ENCODE assay signal across 19 cellular contexts in genomic region chr16:69781118-69781517, GRCh38. TPM values are rescaled to one million over a fixed set of nuclear protein-coding genes. Genes with fewer than 3 reads are reported as not detected.
DNase-seq lines count a peak whose midpoint lies in the region; ATAC-seq and TF ChIP-seq lines count a peak whose summit lies in the region.
"Had no signal": no experiment of that assay in that cellular context is flagged by ENCODE, and none has a peak within 500 bp of the region (broad histone marks: within the 10 kb centered on the region; RNA-seq: fewer than 3 reads in every experiment).

No MANE protein-coding gene starts in this region.

- no peak overlapping the region for H3T11ph ChIP-seq in H9 (ENCODE audit: low read length)

- no peaks in the 10 kb centered on the region for H3K27me3 ChIP-seq in H9 (ENCODE audit: insufficient read depth, low read length)

- H3K9ac ChIP-seq in H9 (ENCODE audit: extremely low read depth, insufficient read length, low read length): no peak overlapping the region
- H3K9ac ChIP-seq: GM23248 had no signal

- H3K9me3 Mint-ChIP-seq in activated naive CD4-positive, alpha-beta T cell treated with anti-CD3 and anti-CD28 coated beads, Interleukin-2, amount 10 ng/mL, durations not matched to agents 7 days and 5 days: peaks cover 1% of the 10 kb centered on the region
- no peaks in the 10 kb centered on the region; a peak in 1 of 5 replicates for H3K9me3 Mint-ChIP-seq in H9
- peaks cover 1% of the 10 kb centered on the region for H3K9me3 Mint-ChIP-seq in activated T-helper 2 cell treated with anti-CD3 and anti-CD28 coated beads, Interferon-gamma antibody, Interleukin-2, Interleukin-4, amounts not matched to agents 10 μg/mL and 5 μg/mL and 100 μg/mL, durations not matched to agents 14 hours and 24 hours and 36 hours
- no peaks in the 10 kb centered on the region for H3K9me3 Mint-ChIP-seq in natural killer cell treated with Interleukin-12 subunit alpha and Interleukin-12 subunit beta and Interleukin-15 and Interleukin-18, amount 100 ng/mL, for 72 hours
- H3K9me3 Mint-ChIP-seq: CD4-positive, alpha-beta T cell had no signal

- H4K8ac ChIP-seq in H9 (replicated peaks; ENCODE audit: insufficient read length, low read depth, low read length): no peak overlapping the region

- no peak overlapping the region for H2BK5ac ChIP-seq in H9 (ENCODE audit: insufficient read length, low read length)

- no peaks in the 10 kb centered on the region for H3K4me1 ChIP-seq in H9 (ENCODE audit: insufficient read depth, low read length)

- no peaks in the 10 kb centered on the region for H3K23me2 ChIP-seq in H9 (ENCODE audit: insufficient read length, low read depth, low read length, poor library complexity, severe bottlenecking)

- intact Hi-C loops in activated T-helper 2 cell treated with anti-CD3 and anti-CD28 coated beads, Interferon-gamma antibody, Interleukin-2, Interleukin-4, amounts not matched to agents 10 μg/mL and 5 μg/mL and 100 μg/mL, durations not matched to agents 14 hours and 24 hours and 36 hours (cut with micrococcal nuclease): no loop called here

- no peak overlapping the region for H3K18ac ChIP-seq in H9 (ENCODE audit: insufficient read length, low read depth, low read length)

- H2BK12ac ChIP-seq in H9 (ENCODE audit: insufficient read length, low read depth, low read length): no peak overlapping the region

- no peak overlapping the region for H4K91ac ChIP-seq in H9 (ENCODE audit: insufficient read length, low read depth, low read length)

- ATAC-seq in natural killer cell treated with Interleukin-12 subunit alpha and Interleukin-12 subunit beta and Interleukin-15 and Interleukin-18, amount 100 ng/mL, for 72 hours: peak in 1 of 2 donors; percentile 58
- ATAC-seq: Panc1, Right ventricle myocardium inferior had no signal

- no peak overlapping the region for H2BK20ac ChIP-seq in H9 (ENCODE audit: low read depth, low read length, poor library complexity, severe bottlenecking)

- H3K4ac ChIP-seq in H9 (ENCODE audit: low read depth, low read length): no peak overlapping the region

- H2BK120ac ChIP-seq in H9 (ENCODE audit: low read depth, low read length, poor library complexity, severe bottlenecking): no peak overlapping the region

- H3K36me3 Mint-ChIP-seq in activated naive CD4-positive, alpha-beta T cell treated with anti-CD3 and anti-CD28 coated beads, Interleukin-2, amount 10 ng/mL, durations not matched to agents 7 days and 5 days: peaks cover 18% of the 10 kb centered on the region
- peaks cover 4 to 9% (median 6%) of the 10 kb centered on the region in 3 experiments; a peak in 4 of 7 replicates for H3K36me3 Mint-ChIP-seq in H9 (ENCODE audit: insufficient read depth in 1 of 3, low read depth in 3 of 3)
- peaks cover 32% of the 10 kb centered on the region for H3K36me3 Mint-ChIP-seq in activated T-helper 2 cell treated with anti-CD3 and anti-CD28 coated beads, Interferon-gamma antibody, Interleukin-2, Interleukin-4, amounts not matched to agents 10 μg/mL and 5 μg/mL and 100 μg/mL, durations not matched to agents 14 hours and 24 hours and 36 hours (ENCODE audit: low read depth)
- peaks cover under 1% of the 10 kb centered on the region for H3K36me3 Mint-ChIP-seq in natural killer cell treated with Interleukin-12 subunit alpha and Interleukin-12 subunit beta and Interleukin-15 and Interleukin-18, amount 100 ng/mL, for 72 hours

- WGBS in H9 (ENCODE audit: extremely low coverage, insufficient read length, low lambda C conversion rate): no CpG with 5 or more reads among the region's 3 CpGs

- H3K56ac ChIP-seq in H9 (ENCODE audit: insufficient read length, low read depth, low read length): no peak overlapping the region

- no peak overlapping the region for H2AFZ ChIP-seq in H9 (ENCODE audit: low read length)
- H2AFZ ChIP-seq: GM23248 had no signal

- CTCF ChIA-PET in activated naive CD4-positive, alpha-beta T cell treated with anti-CD3 and anti-CD28 coated beads, Interleukin-2, amount 10 ng/mL, durations not matched to agents 7 days and 5 days (lab: Charles Lee): no interaction called here

- H2BK15ac ChIP-seq in H9 (ENCODE audit: low read depth, low read length): no peak overlapping the region

- no peak overlapping the region for H3K23ac ChIP-seq in H9 (ENCODE audit: insufficient read length, low read depth, low read length)

- H3K4me3 Mint-ChIP-seq in activated naive CD4-positive, alpha-beta T cell treated with anti-CD3 and anti-CD28 coated beads, Interleukin-2, amount 10 ng/mL, durations not matched to agents 7 days and 5 days: no peak overlapping the region
- no peak overlapping the region for H3K4me3 Mint-ChIP-seq in H9
- H3K4me3 Mint-ChIP-seq in activated T-helper 2 cell treated with anti-CD3 and anti-CD28 coated beads, Interferon-gamma antibody, Interleukin-2, Interleukin-4, amounts not matched to agents 10 μg/mL and 5 μg/mL and 100 μg/mL, durations not matched to agents 14 hours and 24 hours and 36 hours (ENCODE audit: low read depth): no peak overlapping the region
- H3K4me3 Mint-ChIP-seq in natural killer cell treated with Interleukin-12 subunit alpha and Interleukin-12 subunit beta and Interleukin-15 and Interleukin-18, amount 100 ng/mL, for 72 hours: no peak overlapping the region
- H3K4me3 Mint-ChIP-seq: CD4-positive, alpha-beta T cell had no signal

- no peaks in the 10 kb centered on the region for H4K20me1 ChIP-seq in H9 (ENCODE audit: control insufficient read depth, insufficient read depth, insufficient read length)

- H3K27me3 Mint-ChIP-seq in activated naive CD4-positive, alpha-beta T cell treated with anti-CD3 and anti-CD28 coated beads, Interleukin-2, amount 10 ng/mL, durations not matched to agents 7 days and 5 days: no peaks in the 10 kb centered on the region
- no peaks in the 10 kb centered on the region for H3K27me3 Mint-ChIP-seq in H9 (ENCODE audit: low read depth)
- H3K27me3 Mint-ChIP-seq in activated T-helper 2 cell treated with anti-CD3 and anti-CD28 coated beads, Interferon-gamma antibody, Interleukin-2, Interleukin-4, amounts not matched to agents 10 μg/mL and 5 μg/mL and 100 μg/mL, durations not matched to agents 14 hours and 24 hours and 36 hours (ENCODE audit: low read depth): no peaks in the 10 kb centered on the region
- no peaks in the 10 kb centered on the region for H3K27me3 Mint-ChIP-seq in natural killer cell treated with Interleukin-12 subunit alpha and Interleukin-12 subunit beta and Interleukin-15 and Interleukin-18, amount 100 ng/mL, for 72 hours
- H3K27me3 Mint-ChIP-seq: CD4-positive, alpha-beta T cell had no signal

- no peak for TF ChIP-seq CTCF in H9 (conservative IDR thresholded peaks at IDR 0.05)

- H4K5ac ChIP-seq in H9 (ENCODE audit: insufficient read length, low read depth, low read length): no peak overlapping the region

- peaks cover 5% of the 10 kb centered on the region for H3K4me1 Mint-ChIP-seq in activated naive CD4-positive, alpha-beta T cell treated with anti-CD3 and anti-CD28 coated beads, Interleukin-2, amount 10 ng/mL, durations not matched to agents 7 days and 5 days
- peaks cover 4% of the 10 kb centered on the region in 2 experiments; a peak in 3 of 4 replicates for H3K4me1 Mint-ChIP-seq in H9
- H3K4me1 Mint-ChIP-seq in activated T-helper 2 cell treated with anti-CD3 and anti-CD28 coated beads, Interferon-gamma antibody, Interleukin-2, Interleukin-4, amounts not matched to agents 10 μg/mL and 5 μg/mL and 100 μg/mL, durations not matched to agents 14 hours and 24 hours and 36 hours (ENCODE audit: low read depth): peaks cover 2% of the 10 kb centered on the region
- H3K4me1 Mint-ChIP-seq in natural killer cell treated with Interleukin-12 subunit alpha and Interleukin-12 subunit beta and Interleukin-15 and Interleukin-18, amount 100 ng/mL, for 72 hours (ENCODE audit: low read depth in 2 of 2): peaks cover 12 to 13% of the 10 kb centered on the region in 2 donors

- H3K14ac ChIP-seq in H9 (ENCODE audit: insufficient read depth, low read length): no peak overlapping the region

- peak overlapping the region; percentile 5 for H3K27ac Mint-ChIP-seq in activated naive CD4-positive, alpha-beta T cell treated with anti-CD3 and anti-CD28 coated beads, Interleukin-2, amount 10 ng/mL, durations not matched to agents 7 days and 5 days
- H3K27ac Mint-ChIP-seq in H9: peak overlapping the region; percentile 40 to 88 (median 66); a peak in 5 of 7 replicates
- H3K27ac Mint-ChIP-seq in activated T-helper 2 cell treated with anti-CD3 and anti-CD28 coated beads, Interferon-gamma antibody, Interleukin-2, Interleukin-4, amounts not matched to agents 10 μg/mL and 5 μg/mL and 100 μg/mL, durations not matched to agents 14 hours and 24 hours and 36 hours: peak overlapping the region; percentile 11
- H3K27ac Mint-ChIP-seq in natural killer cell treated with Interleukin-12 subunit alpha and Interleukin-12 subunit beta and Interleukin-15 and Interleukin-18, amount 100 ng/mL, for 72 hours: peak overlapping the region; percentile 55 to 56
- H3K27ac Mint-ChIP-seq: CD4-positive, alpha-beta T cell had no signal

- no peak overlapping the region for H3K4me2 ChIP-seq in H9 (ENCODE audit: insufficient read depth, insufficient read length, low read length)

- no peak overlapping the region for H2AK5ac ChIP-seq in H9 (ENCODE audit: insufficient read length, low read length)

- no peaks in the 10 kb centered on the region for H3K9me3 ChIP-seq in H9 (ENCODE audit: control insufficient read depth, low read depth, low read length)

- no peaks in the 10 kb centered on the region for H3K79me1 ChIP-seq in H9 (ENCODE audit: insufficient read depth, low read depth, low read length, poor library complexity, severe bottlenecking)

- H3K27ac ChIP-seq in H9 (ENCODE audit: insufficient read length, low read depth, low read length): no peak overlapping the region
- H3K27ac ChIP-seq: GM23248 had no signal

- H3K79me2 ChIP-seq in H9 (ENCODE audit: insufficient read depth, low read length): no peaks in the 10 kb centered on the region

- no peak for DNase-seq in activated naive CD4-positive, alpha-beta T cell treated with anti-CD3 and anti-CD28 coated beads, Interleukin-2, amount 10 ng/mL, durations not matched to agents 7 days and 5 days
- DNase-seq in activated naive CD4-positive, alpha-beta T cell (lab: John Stamatoyannopoulos, UW): no peak
- DNase-seq in H9 (no peak), NCI-H748 treated with DMSO at 0.1 percent for 48 hours (lab: John Stamatoyannopoulos, UW) (no peak), NCI-H446 (lab: John Stamatoyannopoulos, UW) (no peak), DMS53 (lab: John Stamatoyannopoulos, UW) (no peak)
- no peak for DNase-seq in activated T-helper 2 cell treated with anti-CD3 and anti-CD28 coated beads, Interferon-gamma antibody, Interleukin-2, Interleukin-4, amounts not matched to agents 10 μg/mL and 5 μg/mL and 100 μg/mL, durations not matched to agents 14 hours and 24 hours and 36 hours (ENCODE audit: low spot score)
- no peak for DNase-seq in natural killer cell treated with Interleukin-12 subunit alpha and Interleukin-12 subunit beta and Interleukin-15 and Interleukin-18, amount 100 ng/mL, for 72 hours (ENCODE audit: low spot score)
- DNase-seq: ACHN; CD4-positive, alpha-beta T cell; GM23248; Karpas-422; MM.1S; NCI-H1105; NCI-H1930; NCI-H2171 treated with DMSO at 0.1 percent for 48 hours; NCI-H510A had no signal

RNA-seq across cellular contexts. Expression of gene WWP2, which starts 19.0 kb away (rescaled TPM):
- total RNA-seq in H9 (2021): 37.7 and 40.2 TPM in 2 replicates
- total RNA-seq in activated T-helper 2 cell treated with anti-CD3 and anti-CD28 coated beads, Interferon-gamma antibody, Interleukin-2, Interleukin-4, amounts not matched to agents 10 μg/mL and 5 μg/mL and 100 μg/mL, durations not matched to agents 14 hours and 24 hours and 36 hours: 59.0 and 61.7 TPM in 2 replicates
- total RNA-seq in natural killer cell treated with Interleukin-12 subunit alpha and Interleukin-12 subunit beta and Interleukin-15 and Interleukin-18, amount 100 ng/mL, for 72 hours: 10 to 100 TPM; 82.8 to 93.2 TPM

RNA-seq across cellular contexts. Expression of gene NOB1, which starts 26.4 kb away (rescaled TPM):
- 98.7 and 101 TPM in 2 replicates for total RNA-seq in H9 (2021)
- 106 and 109 TPM in 2 replicates for total RNA-seq in activated T-helper 2 cell treated with anti-CD3 and anti-CD28 coated beads, Interferon-gamma antibody, Interleukin-2, Interleukin-4, amounts not matched to agents 10 μg/mL and 5 μg/mL and 100 μg/mL, durations not matched to agents 14 hours and 24 hours and 36 hours
- 100 to 1,000 TPM in 1 of 2 donors, 10 to 100 TPM in 1; 61.6 to 119 TPM for total RNA-seq in natural killer cell treated with Interleukin-12 subunit alpha and Interleukin-12 subunit beta and Interleukin-15 and Interleukin-18, amount 100 ng/mL, for 72 hours

RNA-seq across cellular contexts. Expression of gene NQO1, which starts 54.8 kb away (rescaled TPM):
- 64.6 and 66.9 TPM in 2 replicates for total RNA-seq in H9 (2021)
- total RNA-seq in activated T-helper 2 cell treated with anti-CD3 and anti-CD28 coated beads, Interferon-gamma antibody, Interleukin-2, Interleukin-4, amounts not matched to agents 10 μg/mL and 5 μg/mL and 100 μg/mL, durations not matched to agents 14 hours and 24 hours and 36 hours: 9.0 and 9.2 TPM in 2 replicates
- 10 to 100 TPM; 15.6 to 29.2 TPM for total RNA-seq in natural killer cell treated with Interleukin-12 subunit alpha and Interleukin-12 subunit beta and Interleukin-15 and Interleukin-18, amount 100 ng/mL, for 72 hours

Comparison
In these comparisons a context has a peak if more than half of its experiments do, and no peak if none do; other contexts are left out.
1. H3K27ac Mint-ChIP-seq: peak in every context shown above with its lines; median percentile 66 in H9; 56 in natural killer cell treated with Interleukin-12 subunit alpha and Interleukin-12 subunit beta and Interleukin-15 and Interleukin-18, amount 100 ng/mL, for 72 hours; 11 in activated T-helper 2 cell treated with anti-CD3 and anti-CD28 coated beads, Interferon-gamma antibody, Interleukin-2, Interleukin-4, amounts not matched to agents 10 μg/mL and 5 μg/mL and 100 μg/mL, durations not matched to agents 14 hours and 24 hours and 36 hours; 5 in activated naive CD4-positive, alpha-beta T cell treated with anti-CD3 and anti-CD28 coated beads, Interleukin-2, amount 10 ng/mL, durations not matched to agents 7 days and 5 days.